ENCODE assay signal across 9 cellular contexts in the genomic region with DNA sequence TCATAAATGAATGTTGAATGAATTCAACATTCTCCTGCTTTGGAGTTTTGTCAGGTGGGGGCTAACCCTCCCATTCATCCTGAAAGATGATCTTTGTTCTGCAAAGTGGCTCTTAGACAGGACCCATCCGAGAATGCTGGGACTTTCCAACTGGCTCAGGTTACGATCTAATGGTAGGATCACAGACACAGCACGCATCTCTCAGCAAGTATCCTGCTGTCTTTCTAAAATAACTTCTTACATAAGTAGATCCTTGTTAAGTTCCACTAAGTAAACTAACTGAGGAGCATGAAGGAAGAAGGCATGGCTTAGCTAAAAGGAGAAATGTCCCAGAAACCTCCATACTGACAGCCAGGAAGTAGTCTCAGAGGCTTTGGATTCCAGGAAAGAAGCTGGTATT. TPM values are rescaled to one million over a fixed set of nuclear protein-coding genes. Genes with fewer than 3 reads are reported as not detected.
A peak's percentile ranks its signal among the peaks of the same experiment; 100 is the strongest.
DNase-seq lines count a peak whose midpoint lies in the region; ATAC-seq and TF ChIP-seq lines count a peak whose summit lies in the region.
"Had no signal": no experiment of that assay in that cellular context is flagged by ENCODE, and none has a peak within 500 bp of the region (broad histone marks: within the 10 kb centered on the region; RNA-seq: fewer than 3 reads in every experiment).

No MANE protein-coding gene starts in this region.

- H3K9me3 ChIP-seq in iPS-20b (ENCODE audit: insufficient read depth, low read depth, low read length): no peaks in the 10 kb centered on the region; the same call in 1 of the 2 replicates
- no peaks in the 10 kb centered on the region for H3K9me3 ChIP-seq in thoracic aorta
- H3K9me3 ChIP-seq in BE2C: no peaks in the 10 kb centered on the region

- TF ChIP-seq CTCF in HFF-Myc (IDR thresholded peaks at IDR 0.05; ENCODE audit: low read depth, low read length, missing control alignments): no peak
- TF ChIP-seq CTCF in astrocyte of the cerebellum (IDR thresholded peaks at IDR 0.05; ENCODE audit: low read depth, low read length, missing control alignments): no peak
- TF ChIP-seq CTCF in thoracic aorta (IDR thresholded peaks at IDR 0.05): no peak
- TF ChIP-seq CTCF in BE2C (IDR thresholded peaks at IDR 0.05; ENCODE audit: low read depth, low read length): no peak

- no peak for ATAC-seq in thoracic aorta (ENCODE audit: insufficient number of reproducible peaks, low FRiP score, low read depth)
- no peak for ATAC-seq in GM21619 (IDR thresholded peaks at IDR 0.05; ENCODE audit: unreplicated experiment)
- no peak for ATAC-seq in GM18502 (IDR thresholded peaks at IDR 0.05; ENCODE audit: poor library complexity, unreplicated experiment)
- ATAC-seq in GM19467 (IDR thresholded peaks at IDR 0.05; ENCODE audit: unreplicated experiment): no peak

- H3K4me1 ChIP-seq in iPS-20b (ENCODE audit: insufficient read depth, low read length): peaks cover 14% of the 10 kb centered on the region
- peaks cover 20 to 42% of the 10 kb centered on the region in 2 donors for H3K4me1 ChIP-seq in thoracic aorta (ENCODE audit: control insufficient read depth in 1 of 2, low read depth in 2 of 2)
- H3K4me1 ChIP-seq in BE2C: peaks cover 7% of the 10 kb centered on the region

- H3K27me3 ChIP-seq in iPS-20b (ENCODE audit: insufficient read depth, low read length) (no peaks in the 10 kb centered on the region), thoracic aorta (replicated peaks; ENCODE audit: insufficient read depth) (no peaks in the 10 kb centered on the region), BE2C (no peaks in the 10 kb centered on the region)

- no peak overlapping the region for H3K9ac ChIP-seq in iPS-20b (ENCODE audit: low read depth, low read length)

- H3K27ac ChIP-seq in iPS-20b (ENCODE audit: low read length) (no peak overlapping the region), thoracic aorta (peak overlapping the region; percentile 67 to 75)

- in situ Hi-C loops in astrocyte of the cerebellum (cut with HindIII; ENCODE audit: low sequenced_read_pairs): no loop called here

- H3K36me3 ChIP-seq in iPS-20b (ENCODE audit: insufficient read depth, low read depth, low read length) (no peaks in the 10 kb centered on the region), thoracic aorta (no peaks in the 10 kb centered on the region), BE2C (no peaks in the 10 kb centered on the region)

- H3K4me3 ChIP-seq in HFF-Myc (replicated peaks; ENCODE audit: low read depth, low read length) (no peak overlapping the region), astrocyte of the cerebellum (ENCODE audit: low read depth, low read length) (no peak overlapping the region), iPS-20b (ENCODE audit: low read length) (peak overlapping the region; percentile 20; the same call in 1 of the 2 replicates), thoracic aorta (peak overlapping the region; percentile 56), BE2C (ENCODE audit: low read depth, low read length) (no peak overlapping the region)

- peak; percentile 42 for DNase-seq in HFF-Myc (ENCODE audit: extremely low read depth, low read depth)
- DNase-seq in astrocyte of the cerebellum (ENCODE audit: low read depth): peak; percentile 49
- no peak for DNase-seq in thoracic aorta (ENCODE audit: low spot score)
- DNase-seq in BE2C: no peak
- DNase-seq: activated CD4-positive, alpha-beta memory T cell treated with anti-CD3 and anti-CD28 coated beads for 36 hours had no signal

RNA-seq across cellular contexts. Expression of a gene that starts 23.7 kb away (rescaled TPM):
- 10 to 100 TPM; 31.6 to 37.8 TPM for total RNA-seq in thoracic aorta
- 1.5 TPM for polyA plus RNA-seq in BE2C (2012; ENCODE audit: insufficient read depth, insufficient read length, low read depth)

RNA-seq across cellular contexts. Expression of a gene that starts 26.0 kb away (rescaled TPM):
- total RNA-seq in thoracic aorta: under 1 TPM in 1 of 2 donors, not detected in 1; 0.28 TPM
- not detected for polyA plus RNA-seq in BE2C (2012; ENCODE audit: insufficient read depth, insufficient read length, low read depth)
- total RNA-seq: activated CD4-positive, alpha-beta memory T cell treated with anti-CD3 and anti-CD28 coated beads for 36 hours had no signal

RNA-seq across cellular contexts. Expression of a gene that starts 54.0 kb away (rescaled TPM):
- total RNA-seq in thoracic aorta: 1 to 10 TPM in 1 of 2 donors, under 1 TPM in 1; 0.27 to 2.5 TPM
- polyA plus RNA-seq in BE2C (2012; ENCODE audit: insufficient read depth, insufficient read length, low read depth): 103 TPM

Comparison
In these comparisons a context has a peak if more than half of its experiments do, and no peak if none do; other contexts are left out.
1. DNase-seq: peak in HFF-Myc (single experiment) and astrocyte of the cerebellum (single experiment); none in thoracic aorta (single experiment) and BE2C (single experiment).
2. H3K4me3 ChIP-seq: peak in iPS-20b (single experiment) and thoracic aorta (single experiment); none in HFF-Myc (single experiment), astrocyte of the cerebellum (single experiment) and BE2C (single experiment).